ENCODE assay signal across 22 cellular contexts in genomic region chr15:64127521-64128275, GRCh38.
"Had no signal": no experiment of that assay in that cellular context is flagged by ENCODE, and none has a peak within 500 bp of the region (broad histone marks: within the 10 kb centered on the region; RNA-seq: fewer than 3 reads in every experiment).

No MANE protein-coding gene starts in this region.

- H3K27me3 Mint-ChIP-seq: activated CD8-positive, alpha-beta memory T cell treated with anti-CD3 and anti-CD28 coated beads, Interleukin-2, amount 10 ng/mL, durations not matched to agents 7 days and 5 days; activated CD8-positive, alpha-beta T cell treated with anti-CD3 and anti-CD28 coated beads for 36 hours; activated naive CD4-positive, alpha-beta T cell treated with anti-CD3 and anti-CD28 coated beads, Interleukin-2, amount 50 U/mL, for 24 hours had no signal

- H3K9me3 Mint-ChIP-seq: activated CD8-positive, alpha-beta T cell treated with anti-CD3 and anti-CD28 coated beads for 36 hours; activated naive CD4-positive, alpha-beta T cell treated with anti-CD3 and anti-CD28 coated beads, Interleukin-2, amount 50 U/mL, for 24 hours; nephron had no signal

- H3K27ac Mint-ChIP-seq: activated CD8-positive, alpha-beta memory T cell treated with anti-CD3 and anti-CD28 coated beads, Interleukin-2, amount 10 ng/mL, durations not matched to agents 7 days and 5 days; activated CD8-positive, alpha-beta T cell treated with anti-CD3 and anti-CD28 coated beads for 36 hours; activated naive CD4-positive, alpha-beta T cell treated with anti-CD3 and anti-CD28 coated beads, Interleukin-2, amount 50 U/mL, for 24 hours; nephron had no signal

- H3K4me1 Mint-ChIP-seq: activated naive CD4-positive, alpha-beta T cell treated with anti-CD3 and anti-CD28 coated beads, Interleukin-2, amount 50 U/mL, for 24 hours; nephron had no signal

- DNase-seq: activated CD4-positive, alpha-beta T cell treated with anti-CD3 and anti-CD28 coated beads for 48 hours; activated CD8-positive, alpha-beta memory T cell treated with anti-CD3 and anti-CD28 coated beads, Interleukin-2, amount 10 ng/mL, durations not matched to agents 7 days and 5 days; activated CD8-positive, alpha-beta T cell treated with anti-CD3 and anti-CD28 coated beads for 36 hours; activated gamma-delta T cell treated with Interleukin-2 at 50 U/mL for 16 hours; activated T-cell treated with anti-CD3 and anti-CD28 coated beads for 4 hours; aorta; brain microvascular endothelial cell; cerebellar nuclear complex; cortex of kidney; heart right ventricle; mesenchymal stem cell; posterior cingulate gyrus; retina; spleen; stimulated activated CD4-positive, alpha-beta T cell treated with anti-CD3 and anti-CD28 coated beads, Interleukin-4, amount 100 ng/mL, for 1 hour; stimulated activated naive CD4-positive, alpha-beta T cell had no signal

- H3K4me3 Mint-ChIP-seq: activated CD8-positive, alpha-beta memory T cell treated with anti-CD3 and anti-CD28 coated beads, Interleukin-2, amount 10 ng/mL, durations not matched to agents 7 days and 5 days; activated CD8-positive, alpha-beta T cell treated with anti-CD3 and anti-CD28 coated beads for 36 hours; activated naive CD4-positive, alpha-beta T cell treated with anti-CD3 and anti-CD28 coated beads, Interleukin-2, amount 50 U/mL, for 24 hours; nephron had no signal

- H3K9me3 ChIP-seq: heart right ventricle, spleen, thoracic aorta had no signal

- H3K27ac ChIP-seq: brain microvascular endothelial cell, epithelial cell of prostate, SK-N-MC, spleen, thoracic aorta had no signal

- H3K27me3 ChIP-seq: brain microvascular endothelial cell, heart right ventricle, spleen had no signal

- ATAC-seq: activated CD8-positive, alpha-beta memory T cell treated with anti-CD3 and anti-CD28 coated beads, Interleukin-2, amount 10 ng/mL, durations not matched to agents 7 days and 5 days; activated CD8-positive, alpha-beta T cell treated with anti-CD3 and anti-CD28 coated beads for 36 hours; left lobe of liver had no signal

- H3K4me3 ChIP-seq: heart right ventricle, SK-N-MC, spleen, thoracic aorta had no signal
